ENCODE assay signal across 29 cellular contexts in genomic region chr16:17104654-17105053, GRCh38.
DNase-seq lines count a peak whose midpoint lies in the region; ATAC-seq and TF ChIP-seq lines count a peak whose summit lies in the region.
"Had no signal": no experiment of that assay in that cellular context is flagged by ENCODE, and none has a peak within 500 bp of the region (broad histone marks: within the 10 kb centered on the region; RNA-seq: fewer than 3 reads in every experiment).

No MANE protein-coding gene starts in this region.

- peak overlapping the region; percentile 49 for H3K27ac Mint-ChIP-seq in T-helper 2 cell treated with Interferon-gamma antibody and Interleukin-4, amounts not matched to agents 5 μg/mL and 100 μg/mL, for 36 hours
- H3K27ac Mint-ChIP-seq in brain (peak overlapping the region in 4 of 5 experiments; percentile 53 to 84 (median 74)), neural progenitor cell (peak overlapping the region; percentile 61)

- no peaks in the 10 kb centered on the region for H3K79me2 ChIP-seq in neural progenitor cell (ENCODE audit: low read depth)

- peaks cover 6% of the 10 kb centered on the region for H3F3A ChIP-seq in neural progenitor cell (ENCODE audit: low read depth)

- H3K4me3 Mint-ChIP-seq in T-helper 2 cell treated with Interferon-gamma antibody and Interleukin-4, amounts not matched to agents 5 μg/mL and 100 μg/mL, for 36 hours: peak overlapping the region; percentile 5
- H3K4me3 Mint-ChIP-seq in brain (no peak overlapping the region), neural progenitor cell (no peak overlapping the region)
- H3K4me3 Mint-ChIP-seq: activated T-cell treated with anti-CD3 and anti-CD28 coated beads, Interleukin-2, amount 50 U/mL, for 4 hours had no signal

- H3K4me3 ChIP-seq in neural progenitor cell: no peak overlapping the region
- H3K4me3 ChIP-seq: colonic mucosa, Peyer's patch, prostate gland, stomach, tibial artery had no signal

- H3K9ac ChIP-seq in neural progenitor cell: no peak overlapping the region

- no peaks in the 10 kb centered on the region for H3K27me3 Mint-ChIP-seq in T-helper 2 cell treated with Interferon-gamma antibody and Interleukin-4, amounts not matched to agents 5 μg/mL and 100 μg/mL, for 36 hours (ENCODE audit: low read depth)
- H3K27me3 Mint-ChIP-seq in brain (no peaks in the 10 kb centered on the region), neural progenitor cell (ENCODE audit: insufficient read depth, low read depth) (peaks cover 5% of the 10 kb centered on the region)

- H2AFZ ChIP-seq in neural progenitor cell (replicated peaks): no peak overlapping the region

- H3K27me3 ChIP-seq in neural progenitor cell: no peaks in the 10 kb centered on the region
- H3K27me3 ChIP-seq: colonic mucosa, neutrophil, Peyer's patch, stomach, tibial artery had no signal

- no peaks in the 10 kb centered on the region for H3K36me3 ChIP-seq in KOPT-K1 (ENCODE audit: insufficient read depth, low read length)
- H3K36me3 ChIP-seq in neural progenitor cell: no peaks in the 10 kb centered on the region
- H3K36me3 ChIP-seq: colonic mucosa, Peyer's patch, prostate gland had no signal

- peaks cover 24% of the 10 kb centered on the region for H3K4me1 ChIP-seq in neural progenitor cell
- H3K4me1 ChIP-seq: colonic mucosa, Peyer's patch, prostate gland, stomach, tibial artery had no signal

- no peak for DNase-seq in T-helper 2 cell treated with Interferon-gamma antibody and Interleukin-4, amounts not matched to agents 5 μg/mL and 100 μg/mL, for 36 hours (ENCODE audit: low spot score)
- no peak for DNase-seq in T-helper 2 cell
- DNase-seq in neural progenitor cell (ENCODE audit: low spot score): no peak
- DNase-seq in OCI-M2 (lab: John Stamatoyannopoulos, UW; ENCODE audit: unreplicated experiment): no peak
- DNase-seq in left lobe of liver (ENCODE audit: low spot score): no peak
- DNase-seq in NCI-H82 treated with DMSO at 0.1 percent for 48 hours (lab: John Stamatoyannopoulos, UW; ENCODE audit: unreplicated experiment): no peak
- DNase-seq: 8988T; activated CD4-positive, CD25-positive, alpha-beta regulatory T cell treated with anti-CD3 and anti-CD28 coated beads, Interleukin-2, amount 50 U/mL, for 72 hours; activated gamma-delta T cell treated with Interleukin-2 at 50 U/mL for 16 hours; activated T-cell treated with anti-CD3 and anti-CD28 coated beads, Interleukin-2, amount 50 U/mL, for 4 hours; colonic mucosa; effector memory CD4-positive, alpha-beta T cell; erythroblast; glutamatergic neuron; islet precursor cell; NCI-H1092; NCI-H187; NCI-H2171; NCI-H526; Peyer's patch; SHP77 treated with DMSO at 0.1 percent for 48 hours; stomach; tibial artery had no signal

- H3K27ac ChIP-seq in KOPT-K1 (ENCODE audit: low read depth, low read length, poor library complexity, severe bottlenecking) (peak overlapping the region; percentile 26), neural progenitor cell (no peak overlapping the region)
- H3K27ac ChIP-seq: colonic mucosa, HL-60, neutrophil, Peyer's patch, prostate gland, stomach, tibial artery had no signal

- no peak for TF ChIP-seq CTCF in brain (conservative IDR thresholded peaks at IDR 0.05)
- no peak for TF ChIP-seq CTCF in neural progenitor cell (IDR thresholded peaks at IDR 0.05)

- H3K4me1 Mint-ChIP-seq in T-helper 2 cell treated with Interferon-gamma antibody and Interleukin-4, amounts not matched to agents 5 μg/mL and 100 μg/mL, for 36 hours (ENCODE audit: low read depth): peaks cover 9% of the 10 kb centered on the region
- H3K4me1 Mint-ChIP-seq in brain (peaks cover 43% of the 10 kb centered on the region), neural progenitor cell (peaks cover 30% of the 10 kb centered on the region)

- H3K36me3 Mint-ChIP-seq in T-helper 2 cell treated with Interferon-gamma antibody and Interleukin-4, amounts not matched to agents 5 μg/mL and 100 μg/mL, for 36 hours (ENCODE audit: low read depth): peaks cover 6% of the 10 kb centered on the region
- H3K36me3 Mint-ChIP-seq in brain (peaks cover 20% of the 10 kb centered on the region), neural progenitor cell (no peaks in the 10 kb centered on the region)

- no peak for ATAC-seq in left lobe of liver
- ATAC-seq: activated T-cell treated with anti-CD3 and anti-CD28 coated beads, Interleukin-2, amount 50 U/mL, for 4 hours; sciatic nerve had no signal

- H3K9me3 ChIP-seq in KOPT-K1 (ENCODE audit: insufficient read depth, low read length, poor library complexity, severe bottlenecking) (no peaks in the 10 kb centered on the region), neural progenitor cell (ENCODE audit: low read depth) (no peaks in the 10 kb centered on the region)
- H3K9me3 ChIP-seq: colonic mucosa, neutrophil, Peyer's patch, prostate gland, stomach, tibial artery had no signal

- no peak overlapping the region for H3K4me2 ChIP-seq in neural progenitor cell

- no peaks in the 10 kb centered on the region for H4K20me1 ChIP-seq in neural progenitor cell (ENCODE audit: low read depth)

- no peaks in the 10 kb centered on the region for H3K9me3 Mint-ChIP-seq in T-helper 2 cell treated with Interferon-gamma antibody and Interleukin-4, amounts not matched to agents 5 μg/mL and 100 μg/mL, for 36 hours
- H3K9me3 Mint-ChIP-seq in brain (no peaks in the 10 kb centered on the region), neural progenitor cell (no peaks in the 10 kb centered on the region)
